In genomic region chr18:24600076-24600654, GRCh38 we compare ENCODE assay signal across 8 cellular contexts.
DNase-seq lines count a peak whose midpoint lies in the region; ATAC-seq and TF ChIP-seq lines count a peak whose summit lies in the region.

No MANE protein-coding gene starts in this region.

- H3K4me1 Mint-ChIP-seq in activated CD4-positive, alpha-beta T cell treated with anti-CD3 and anti-CD28 coated beads for 36 hours: no peaks in the 10 kb centered on the region
- no peaks in the 10 kb centered on the region for H3K4me1 Mint-ChIP-seq in activated T-cell treated with anti-CD3 and anti-CD28 coated beads, Interleukin-2, amount 50 U/mL, for 72 hours (ENCODE audit: low read depth)

- H3K4me3 Mint-ChIP-seq in activated CD4-positive, alpha-beta T cell treated with anti-CD3 and anti-CD28 coated beads for 36 hours: no peak overlapping the region
- no peak overlapping the region for H3K4me3 Mint-ChIP-seq in activated T-cell treated with anti-CD3 and anti-CD28 coated beads, Interleukin-2, amount 50 U/mL, for 72 hours

- TF ChIP-seq CTCF in NB4 (IDR thresholded peaks at IDR 0.05; ENCODE audit: low read depth, low read length) (peak; percentile 47), sigmoid colon (IDR thresholded peaks at IDR 0.05) (peak in 3 of 4 experiments; percentile 30 to 47 (median 34))

- TF ChIP-seq EP300 in sigmoid colon (IDR thresholded peaks at IDR 0.05): no peak

- no peaks in the 10 kb centered on the region for H3K27me3 ChIP-seq in sigmoid colon

- no peaks in the 10 kb centered on the region for H3K36me3 ChIP-seq in sigmoid colon

- no peak overlapping the region for H3K27ac ChIP-seq in sigmoid colon

- no peaks in the 10 kb centered on the region for H3K9me3 ChIP-seq in sigmoid colon

- 24 to 28% methylated on average over 6 of the region's 6 CpGs for WGBS in sigmoid colon, 2 donors

- peak; percentile 6 for DNase-seq in activated CD4-positive, alpha-beta T cell treated with anti-CD3 and anti-CD28 coated beads for 36 hours
- DNase-seq in activated CD4-positive, alpha-beta T cell treated with anti-CD3 and anti-CD28 coated beads, Interleukin-2, amount 50 U/mL, for 48 hours: no peak
- DNase-seq in NB4 (ENCODE audit: low read depth): peak; percentile 60
- DNase-seq in foreskin melanocyte: peak; percentile 29
- no peak for DNase-seq in sigmoid colon
- no peak for DNase-seq in activated T-cell treated with anti-CD3 and anti-CD28 coated beads, Interleukin-2, amount 50 U/mL, for 72 hours
- no peak for DNase-seq in occipital lobe (lab: John Stamatoyannopoulos, UW)

- no peak overlapping the region for H3K27ac Mint-ChIP-seq in activated CD4-positive, alpha-beta T cell treated with anti-CD3 and anti-CD28 coated beads for 36 hours
- no peak overlapping the region for H3K27ac Mint-ChIP-seq in activated T-cell treated with anti-CD3 and anti-CD28 coated beads, Interleukin-2, amount 50 U/mL, for 72 hours

- POLR2A ChIA-PET in activated CD4-positive, alpha-beta T cell treated with anti-CD3 and anti-CD28 coated beads for 36 hours (lab: Charles Lee): no interaction called here

- no peak overlapping the region for H3K4me3 ChIP-seq in NB4 (ENCODE audit: low read depth, low read length)
- no peak overlapping the region for H3K4me3 ChIP-seq in sigmoid colon

- TF ChIP-seq POLR2A in NB4 (IDR thresholded peaks at IDR 0.05; ENCODE audit: extremely low read depth, insufficient read length) (no peak), sigmoid colon (IDR thresholded peaks at IDR 0.05) (no peak)

- H3K36me3 Mint-ChIP-seq in activated CD4-positive, alpha-beta T cell treated with anti-CD3 and anti-CD28 coated beads for 36 hours (ENCODE audit: low read depth): no peaks in the 10 kb centered on the region
- H3K36me3 Mint-ChIP-seq in activated T-cell treated with anti-CD3 and anti-CD28 coated beads, Interleukin-2, amount 50 U/mL, for 72 hours (ENCODE audit: insufficient read depth in 2 of 2): no peaks in the 10 kb centered on the region

- H3K27me3 Mint-ChIP-seq in activated CD4-positive, alpha-beta T cell treated with anti-CD3 and anti-CD28 coated beads for 36 hours: peaks cover 2% of the 10 kb centered on the region
- peaks cover 17% of the 10 kb centered on the region for H3K27me3 Mint-ChIP-seq in activated T-cell treated with anti-CD3 and anti-CD28 coated beads, Interleukin-2, amount 50 U/mL, for 72 hours (ENCODE audit: low read depth)

- H3K4me1 ChIP-seq in sigmoid colon: no peaks in the 10 kb centered on the region

- CTCF ChIA-PET in activated CD4-positive, alpha-beta T cell treated with anti-CD3 and anti-CD28 coated beads for 36 hours (lab: Charles Lee): interaction anchor here (1.0 to 4.3 kb wide), 4 partner anchors 25 to 127 kb away, joined by 3 to 33 read pairs (median 6); no protein-coding TSS in a partner anchor

- intact Hi-C loops in activated CD4-positive, alpha-beta T cell treated with anti-CD3 and anti-CD28 coated beads for 36 hours (cut with DNase I, micrococcal nuclease): loop anchor here (1.0 to 10.0 kb wide), 2 partner anchors 126 to 1295 kb away; no protein-coding TSS in a partner anchor
- intact Hi-C loops in sigmoid colon (cut with DNase I): loop anchor here (1.0 kb wide), 1 partner anchor 126 kb away; no protein-coding TSS in a partner anchor

- H3K9me3 Mint-ChIP-seq in activated CD4-positive, alpha-beta T cell treated with anti-CD3 and anti-CD28 coated beads for 36 hours (ENCODE audit: low read depth): no peaks in the 10 kb centered on the region
- no peaks in the 10 kb centered on the region for H3K9me3 Mint-ChIP-seq in activated T-cell treated with anti-CD3 and anti-CD28 coated beads, Interleukin-2, amount 50 U/mL, for 72 hours

- no peak for ATAC-seq in activated CD4-positive, alpha-beta T cell treated with anti-CD3 and anti-CD28 coated beads for 36 hours
- ATAC-seq in SK-N-SH treated with all-trans-retinoic acid at 6 μM for 48 hours: peak; percentile 79
- no peak for ATAC-seq in activated T-cell treated with anti-CD3 and anti-CD28 coated beads, Interleukin-2, amount 50 U/mL, for 72 hours (replicated peaks in 1 of 2)

TF ChIP-seq in SK-N-SH treated with all-trans-retinoic acid at 6 μM for 48 hours, 23 proteins besides CTCF, POLR2A, EP300 and RAD21:
- TF ChIP-seq, protein P1, sequence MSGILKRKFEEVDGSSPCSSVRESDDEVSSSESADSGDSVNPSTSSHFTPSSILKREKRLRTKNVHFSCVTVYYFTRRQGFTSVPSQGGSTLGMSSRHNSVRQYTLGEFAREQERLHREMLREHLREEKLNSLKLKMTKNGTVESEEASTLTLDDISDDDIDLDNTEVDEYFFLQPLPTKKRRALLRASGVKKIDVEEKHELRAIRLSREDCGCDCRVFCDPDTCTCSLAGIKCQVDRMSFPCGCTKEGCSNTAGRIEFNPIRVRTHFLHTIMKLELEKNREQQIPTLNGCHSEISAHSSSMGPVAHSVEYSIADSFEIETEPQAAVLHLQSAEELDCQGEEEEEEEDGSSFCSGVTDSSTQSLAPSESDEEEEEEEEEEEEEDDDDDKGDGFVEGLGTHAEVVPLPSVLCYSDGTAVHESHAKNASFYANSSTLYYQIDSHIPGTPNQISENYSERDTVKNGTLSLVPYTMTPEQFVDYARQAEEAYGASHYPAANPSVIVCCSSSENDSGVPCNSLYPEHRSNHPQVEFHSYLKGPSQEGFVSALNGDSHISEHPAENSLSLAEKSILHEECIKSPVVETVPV (CRISPR knock-in tag; IDR thresholded peaks at IDR 0.05): no peak
- TF ChIP-seq ZNF565 (CRISPR knock-in tag; conservative IDR thresholded peaks at IDR 0.05; ENCODE audit: low read depth): no peak
- no peak for TF ChIP-seq ZNF70 (CRISPR knock-in tag; IDR thresholded peaks at IDR 0.05)
- no peak for TF ChIP-seq ZFP30 (CRISPR knock-in tag; IDR thresholded peaks at IDR 0.05)
- TF ChIP-seq CSDC2 (CRISPR knock-in tag; IDR thresholded peaks at IDR 0.05): no peak
- TF ChIP-seq, protein P2, sequence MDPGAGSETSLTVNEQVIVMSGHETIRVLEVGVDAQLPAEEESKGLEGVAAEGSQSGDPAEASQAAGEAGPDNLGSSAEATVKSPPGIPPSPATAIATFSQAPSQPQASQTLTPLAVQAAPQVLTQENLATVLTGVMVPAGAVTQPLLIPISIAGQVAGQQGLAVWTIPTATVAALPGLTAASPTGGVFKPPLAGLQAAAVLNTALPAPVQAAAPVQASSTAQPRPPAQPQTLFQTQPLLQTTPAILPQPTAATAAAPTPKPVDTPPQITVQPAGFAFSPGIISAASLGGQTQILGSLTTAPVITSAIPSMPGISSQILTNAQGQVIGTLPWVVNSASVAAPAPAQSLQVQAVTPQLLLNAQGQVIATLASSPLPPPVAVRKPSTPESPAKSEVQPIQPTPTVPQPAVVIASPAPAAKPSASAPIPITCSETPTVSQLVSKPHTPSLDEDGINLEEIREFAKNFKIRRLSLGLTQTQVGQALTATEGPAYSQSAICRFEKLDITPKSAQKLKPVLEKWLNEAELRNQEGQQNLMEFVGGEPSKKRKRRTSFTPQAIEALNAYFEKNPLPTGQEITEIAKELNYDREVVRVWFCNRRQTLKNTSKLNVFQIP (CRISPR knock-in tag; IDR thresholded peaks at IDR 0.05; ENCODE audit: borderline replicate concordance, low read depth): no peak
- TF ChIP-seq TOX (CRISPR knock-in tag; IDR thresholded peaks at IDR 0.05; ENCODE audit: borderline replicate concordance): no peak
- TF ChIP-seq ZNF8 (CRISPR knock-in tag; IDR thresholded peaks at IDR 0.05): no peak
- no peak for TF ChIP-seq ISL1 (CRISPR knock-in tag; IDR thresholded peaks at IDR 0.05)
- TF ChIP-seq BACH2 (CRISPR knock-in tag; IDR thresholded peaks at IDR 0.05; ENCODE audit: borderline replicate concordance): no peak
- TF ChIP-seq RARB (CRISPR knock-in tag; IDR thresholded peaks at IDR 0.05): no peak
- TF ChIP-seq ARNTL (CRISPR knock-in tag; IDR thresholded peaks at IDR 0.05; ENCODE audit: borderline replicate concordance, low read depth): no peak
- no peak for TF ChIP-seq GLIS3 (CRISPR knock-in tag; IDR thresholded peaks at IDR 0.05)
- no peak for TF ChIP-seq ZC3H10 (CRISPR knock-in tag; IDR thresholded peaks at IDR 0.05)
- TF ChIP-seq PPARA (CRISPR knock-in tag; IDR thresholded peaks at IDR 0.05; ENCODE audit: borderline replicate concordance): no peak
- TF ChIP-seq CREB5 (CRISPR knock-in tag; IDR thresholded peaks at IDR 0.05; ENCODE audit: low read depth): no peak
- TF ChIP-seq, protein P3, sequence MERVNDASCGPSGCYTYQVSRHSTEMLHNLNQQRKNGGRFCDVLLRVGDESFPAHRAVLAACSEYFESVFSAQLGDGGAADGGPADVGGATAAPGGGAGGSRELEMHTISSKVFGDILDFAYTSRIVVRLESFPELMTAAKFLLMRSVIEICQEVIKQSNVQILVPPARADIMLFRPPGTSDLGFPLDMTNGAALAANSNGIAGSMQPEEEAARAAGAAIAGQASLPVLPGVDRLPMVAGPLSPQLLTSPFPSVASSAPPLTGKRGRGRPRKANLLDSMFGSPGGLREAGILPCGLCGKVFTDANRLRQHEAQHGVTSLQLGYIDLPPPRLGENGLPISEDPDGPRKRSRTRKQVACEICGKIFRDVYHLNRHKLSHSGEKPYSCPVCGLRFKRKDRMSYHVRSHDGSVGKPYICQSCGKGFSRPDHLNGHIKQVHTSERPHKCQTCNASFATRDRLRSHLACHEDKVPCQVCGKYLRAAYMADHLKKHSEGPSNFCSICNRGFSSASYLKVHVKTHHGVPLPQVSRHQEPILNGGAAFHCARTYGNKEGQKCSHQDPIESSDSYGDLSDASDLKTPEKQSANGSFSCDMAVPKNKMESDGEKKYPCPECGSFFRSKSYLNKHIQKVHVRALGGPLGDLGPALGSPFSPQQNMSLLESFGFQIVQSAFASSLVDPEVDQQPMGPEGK (CRISPR knock-in tag; IDR thresholded peaks at IDR 0.05; ENCODE audit: borderline replicate concordance): no peak
- no peak for TF ChIP-seq TCF4 (CRISPR knock-in tag; IDR thresholded peaks at IDR 0.05; ENCODE audit: borderline replicate concordance)

Comparison
In these comparisons a context has a peak if more than half of its experiments do, and no peak if none do; other contexts are left out.
1. DNase-seq: peak in activated CD4-positive, alpha-beta T cell treated with anti-CD3 and anti-CD28 coated beads for 36 hours (single experiment), NB4 (single experiment) and foreskin melanocyte (single experiment); none in activated CD4-positive, alpha-beta T cell treated with anti-CD3 and anti-CD28 coated beads, Interleukin-2, amount 50 U/mL, for 48 hours (0 of 2), sigmoid colon (single experiment), activated T-cell treated with anti-CD3 and anti-CD28 coated beads, Interleukin-2, amount 50 U/mL, for 72 hours (0 of 2) and occipital lobe (single experiment).